In the genomic region with DNA sequence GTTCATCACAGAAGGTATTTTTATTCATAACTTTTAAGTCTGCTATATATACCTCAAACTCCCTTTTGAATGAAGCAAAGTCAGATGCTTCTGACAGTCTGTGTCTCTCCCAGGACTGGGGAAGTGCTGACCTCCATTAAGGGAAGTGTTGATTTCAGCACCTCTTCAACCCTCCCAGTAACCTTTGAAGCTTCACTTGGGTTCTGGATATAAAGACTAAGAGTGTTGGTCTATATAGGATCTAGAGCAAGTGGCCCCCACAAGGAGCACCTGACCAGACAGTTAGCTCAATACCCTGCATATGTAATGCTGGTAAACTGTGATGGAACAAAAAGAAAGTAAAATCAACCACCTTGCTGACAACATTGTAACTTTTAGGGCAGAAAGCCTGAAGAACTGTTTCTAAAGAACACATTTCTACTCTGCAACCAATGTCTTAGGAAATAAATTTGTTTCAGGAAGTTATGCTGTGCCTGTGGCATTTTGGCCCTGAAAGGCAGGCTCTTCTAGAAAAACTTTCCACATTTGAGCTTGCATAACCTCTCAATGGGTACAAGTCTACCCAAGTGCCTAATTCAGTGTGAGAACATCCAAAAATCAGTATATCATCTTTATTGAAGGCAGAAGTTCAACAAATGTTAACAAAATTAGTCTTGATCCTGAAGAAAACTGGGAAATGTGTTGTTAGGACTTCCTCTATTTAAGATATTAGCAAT, we compare ENCODE assay signal across 8 cellular contexts. TPM values are rescaled to one million over a fixed set of nuclear protein-coding genes. Genes with fewer than 3 reads are reported as not detected.
DNase-seq lines count a peak whose midpoint lies in the region; ATAC-seq and TF ChIP-seq lines count a peak whose summit lies in the region.

No MANE protein-coding gene starts in this region.

- peak; percentile 22 for ATAC-seq in CD4-positive, alpha-beta T cell (ENCODE audit: poor library complexity)
- ATAC-seq in HG02642 (IDR thresholded peaks at IDR 0.05; ENCODE audit: poor library complexity, unreplicated experiment) (peak; percentile 13), right cardiac atrium (peak; percentile 37 to 54), WTC11 (no peak)

- no peaks in the 10 kb centered on the region for H4K20me1 ChIP-seq in SU-DHL-6 (ENCODE audit: low read depth, low read length)
- no peaks in the 10 kb centered on the region for H4K20me1 ChIP-seq in smooth muscle cell (ENCODE audit: low read depth)

- no peak for DNase-seq in CD4-positive, alpha-beta T cell
- no peak for DNase-seq in right cardiac atrium
- no peak for DNase-seq in smooth muscle cell (lab: John Stamatoyannopoulos, UW; ENCODE audit: unreplicated experiment)
- DNase-seq in WTC11 (ENCODE audit: low spot score): no peak
- DNase-seq in endothelial cell (ENCODE audit: low spot score): no peak
- DNase-seq in AG08396 (ENCODE audit: low spot score): no peak

- CTCF ChIA-PET in CD4-positive, alpha-beta T cell (lab: Charles Lee): interaction anchor here (1.2 kb wide), 1 partner anchor 32 kb away, joined by 4 read pairs; a partner anchor contains a TSS
- CTCF ChIA-PET in WTC11 (lab: Charles Lee): no interaction called here

- H3F3A ChIP-seq in SU-DHL-6 (ENCODE audit: insufficient read depth) (peaks cover 52% of the 10 kb centered on the region), smooth muscle cell (ENCODE audit: low read depth) (no peaks in the 10 kb centered on the region)

- H3K27me3 ChIP-seq in CD4-positive, alpha-beta T cell (ENCODE audit: control insufficient read depth, insufficient read depth, low read length): no peaks in the 10 kb centered on the region
- H3K27me3 ChIP-seq in SU-DHL-6 (ENCODE audit: low read length): no peaks in the 10 kb centered on the region
- no peaks in the 10 kb centered on the region for H3K27me3 ChIP-seq in right cardiac atrium (ENCODE audit: control insufficient read depth, insufficient read depth)
- H3K27me3 ChIP-seq in smooth muscle cell (ENCODE audit: low read depth): no peaks in the 10 kb centered on the region

- H3K9me2 ChIP-seq in SU-DHL-6 (replicated peaks; ENCODE audit: insufficient read depth, low read length): no peaks in the 10 kb centered on the region

- peak overlapping the region; percentile 90 for H3K4me3 Mint-ChIP-seq in CD4-positive, alpha-beta T cell
- no peak overlapping the region for H3K4me3 Mint-ChIP-seq in WTC11
- H3K4me3 Mint-ChIP-seq in endothelial cell (ENCODE audit: unreplicated experiment): no peak overlapping the region

- POLR2A ChIA-PET in CD4-positive, alpha-beta T cell (lab: Charles Lee): interaction anchor here (0.9 to 1.5 kb wide), 7 partner anchors 9 to 104 kb away, joined by 3 to 6 read pairs (median 5); a partner anchor contains a TSS
- POLR2A ChIA-PET in WTC11 (lab: Charles Lee): no interaction called here

- H2AFZ ChIP-seq in SU-DHL-6 (ENCODE audit: low read depth, low read length, severe bottlenecking): peak overlapping the region; percentile 69
- H2AFZ ChIP-seq in smooth muscle cell (ENCODE audit: low read depth): no peak overlapping the region

- H3K79me2 ChIP-seq in SU-DHL-6 (ENCODE audit: insufficient read depth, low read length): peaks cover 41% of the 10 kb centered on the region
- H3K79me2 ChIP-seq in smooth muscle cell (ENCODE audit: low read depth): no peaks in the 10 kb centered on the region

- H3K36me3 Mint-ChIP-seq in CD4-positive, alpha-beta T cell (ENCODE audit: low read depth): peaks cover 15% of the 10 kb centered on the region
- H3K36me3 Mint-ChIP-seq in WTC11: no peaks in the 10 kb centered on the region
- H3K36me3 Mint-ChIP-seq in endothelial cell (ENCODE audit: low read depth, unreplicated experiment): no peaks in the 10 kb centered on the region

- no peak for TF ChIP-seq CTCF in CD4-positive, alpha-beta T cell (IDR thresholded peaks at IDR 0.05)
- TF ChIP-seq CTCF in SU-DHL-6 (IDR thresholded peaks at IDR 0.05; ENCODE audit: insufficient read depth, low read length, poor library complexity, severe bottlenecking): no peak
- TF ChIP-seq CTCF in smooth muscle cell (IDR thresholded peaks at IDR 0.05; ENCODE audit: borderline replicate concordance, insufficient read depth, poor library complexity, severe bottlenecking): no peak
- TF ChIP-seq CTCF in WTC11 (IDR thresholded peaks at IDR 0.05): no peak
- no peak for TF ChIP-seq CTCF in endothelial cell (IDR thresholded peaks at IDR 0.05; ENCODE audit: unreplicated experiment)

- peak overlapping the region; percentile 78 for H3K27ac ChIP-seq in CD4-positive, alpha-beta T cell (ENCODE audit: low read depth, low read length)
- peak overlapping the region; percentile 87 for H3K27ac ChIP-seq in SU-DHL-6 (ENCODE audit: low read depth, low read length)
- H3K27ac ChIP-seq in right cardiac atrium (ENCODE audit: low read length): no peak overlapping the region
- H3K27ac ChIP-seq in smooth muscle cell (ENCODE audit: low read depth): no peak overlapping the region

- peaks cover 1% of the 10 kb centered on the region for H3K4me1 ChIP-seq in right cardiac atrium (ENCODE audit: control insufficient read depth, insufficient read depth, low read length)
- no peaks in the 10 kb centered on the region for H3K4me1 ChIP-seq in smooth muscle cell (ENCODE audit: low read depth)

- H3K4me2 ChIP-seq in SU-DHL-6 (ENCODE audit: low read depth, low read length, poor library complexity, severe bottlenecking) (peak overlapping the region; percentile 86), smooth muscle cell (no peak overlapping the region)

- H3K4me3 ChIP-seq in SU-DHL-6 (ENCODE audit: insufficient read depth, low read length, poor library complexity, severe bottlenecking) (peak overlapping the region; percentile 8), right cardiac atrium (ENCODE audit: low read length) (no peak overlapping the region), smooth muscle cell (no peak overlapping the region)

- H3K27me3 Mint-ChIP-seq in CD4-positive, alpha-beta T cell: no peaks in the 10 kb centered on the region
- no peaks in the 10 kb centered on the region for H3K27me3 Mint-ChIP-seq in WTC11 (ENCODE audit: low read depth)
- H3K27me3 Mint-ChIP-seq in endothelial cell (ENCODE audit: unreplicated experiment): no peaks in the 10 kb centered on the region

- no peaks in the 10 kb centered on the region for H3K9me3 ChIP-seq in CD4-positive, alpha-beta T cell (ENCODE audit: control insufficient read depth, low read length)
- H3K9me3 ChIP-seq in SU-DHL-6 (ENCODE audit: insufficient read depth, low read length): no peaks in the 10 kb centered on the region
- no peaks in the 10 kb centered on the region for H3K9me3 ChIP-seq in right cardiac atrium (ENCODE audit: control insufficient read depth, low read length)
- H3K9me3 ChIP-seq in smooth muscle cell (replicated peaks; ENCODE audit: low read depth): no peaks in the 10 kb centered on the region

- intact Hi-C loops in CD4-positive, alpha-beta T cell (cut with DNase I, micrococcal nuclease): loop anchor here (5.0 to 10.0 kb wide), 3 partner anchors 60 to 458 kb away; no protein-coding TSS in a partner anchor
- intact Hi-C loops in right cardiac atrium (cut with DNase I): loop anchor here in 1 of 4 donors (5.0 kb wide), 1 partner anchor 710 kb away; a partner anchor contains a TSS

- no peaks in the 10 kb centered on the region for H3K9me3 Mint-ChIP-seq in CD4-positive, alpha-beta T cell
- H3K9me3 Mint-ChIP-seq in WTC11: no peaks in the 10 kb centered on the region
- H3K9me3 Mint-ChIP-seq in endothelial cell (ENCODE audit: unreplicated experiment): no peaks in the 10 kb centered on the region

- no peaks in the 10 kb centered on the region for H3K36me3 ChIP-seq in SU-DHL-6 (ENCODE audit: low read length)
- no peaks in the 10 kb centered on the region for H3K36me3 ChIP-seq in smooth muscle cell (ENCODE audit: low read depth)

- H3K27ac Mint-ChIP-seq in CD4-positive, alpha-beta T cell: peak overlapping the region; percentile 94
- no peak overlapping the region for H3K27ac Mint-ChIP-seq in WTC11
- no peak overlapping the region for H3K27ac Mint-ChIP-seq in endothelial cell (ENCODE audit: unreplicated experiment)

- H3K4me1 Mint-ChIP-seq in CD4-positive, alpha-beta T cell (ENCODE audit: low read depth): peaks cover 71% of the 10 kb centered on the region
- H3K4me1 Mint-ChIP-seq in WTC11 (0 out of 2 replicates have a peak, but pooled peaks cover 2% of the 10 kb centered on the region), endothelial cell (ENCODE audit: unreplicated experiment) (no peaks in the 10 kb centered on the region)

- H3K9ac ChIP-seq in SU-DHL-6 (ENCODE audit: low read length) (peak overlapping the region; percentile 65), smooth muscle cell (ENCODE audit: low read depth) (no peak overlapping the region)

RNA-seq across cellular contexts. Expression of a gene that starts 0.9 kb away (rescaled TPM):
- 10 to 100 TPM; 28.3 to 30.2 TPM for total RNA-seq in CD4-positive, alpha-beta T cell
- 1 to 10 TPM; 1.1 to 1.6 (median 1.4) TPM for total RNA-seq in right cardiac atrium
- 0.48 TPM for polyA plus RNA-seq in right cardiac atrium
- total RNA-seq in smooth muscle cell: not detected in 2 replicates
- not detected in 2 replicates for polyA plus RNA-seq in smooth muscle cell
- total RNA-seq in WTC11 (2021): 0.11 to 0.18 TPM in 2 of 3 replicates, not detected in the other
- 0.87 TPM for total RNA-seq in endothelial cell (ENCODE audit: unreplicated experiment)

RNA-seq across cellular contexts. Expression of a gene that starts 15.0 kb away (rescaled TPM):
- 1 to 10 TPM; 1.2 to 1.5 TPM for total RNA-seq in CD4-positive, alpha-beta T cell
- total RNA-seq in right cardiac atrium (under 1 TPM; 0.15 to 0.89 (median 0.36) TPM), smooth muscle cell (0.13 TPM in 1 of 2 replicates, not detected in the other), WTC11 (2021) (0.17 to 0.30 TPM (median 0.18 TPM) in 3 replicates), endothelial cell (ENCODE audit: unreplicated experiment) (0.49 TPM)
- polyA plus RNA-seq in right cardiac atrium (0.09 TPM), smooth muscle cell (not detected in 2 replicates)

RNA-seq across cellular contexts. Expression of a gene that starts 32.2 kb away (rescaled TPM):
- total RNA-seq in CD4-positive, alpha-beta T cell: 10 to 100 TPM; 44.1 to 48.0 TPM
- total RNA-seq in right cardiac atrium (10 to 100 TPM; 11.0 to 16.7 (median 15.8) TPM), smooth muscle cell (9.4 and 17.3 TPM in 2 replicates), WTC11 (2021) (10.6 to 14.2 TPM (median 13.6 TPM) in 3 replicates), endothelial cell (ENCODE audit: unreplicated experiment) (28.4 TPM)
- polyA plus RNA-seq in right cardiac atrium (8.9 TPM), smooth muscle cell (8.5 and 11.6 TPM in 2 replicates)

RNA-seq across cellular contexts. Expression of a gene that starts 32.7 kb away (rescaled TPM):
- total RNA-seq in CD4-positive, alpha-beta T cell: 1 to 10 TPM; 6.4 to 6.8 TPM
- 1 to 10 TPM; 2.3 to 3.4 (median 2.6) TPM for total RNA-seq in right cardiac atrium
- 0.97 TPM for polyA plus RNA-seq in right cardiac atrium
- total RNA-seq in smooth muscle cell: 5.6 and 11.0 TPM in 2 replicates
- polyA plus RNA-seq in smooth muscle cell: 5.9 and 6.6 TPM in 2 replicates
- total RNA-seq in WTC11 (2021): 9.4 to 11.1 TPM (median 9.5 TPM) in 3 replicates
- total RNA-seq in endothelial cell (ENCODE audit: unreplicated experiment): 11.8 TPM

RNA-seq across cellular contexts. Expression of a gene that starts 56.7 kb away (rescaled TPM):
- total RNA-seq in CD4-positive, alpha-beta T cell: 100 to 1,000 TPM; 245 to 251 TPM
- total RNA-seq in right cardiac atrium (10 to 100 TPM; 56.1 to 98.7 (median 62.8) TPM), smooth muscle cell (34.2 TPM in 2 replicates), WTC11 (2021) (52.2 to 56.9 TPM (median 53.9 TPM) in 3 replicates), endothelial cell (ENCODE audit: unreplicated experiment) (56.6 TPM)
- polyA plus RNA-seq in right cardiac atrium (14.4 TPM), smooth muscle cell (11.4 and 12.0 TPM in 2 replicates)

Comparison
In these comparisons a context has a peak if more than half of its experiments do, and no peak if none do; other contexts are left out.
1. H3K27ac ChIP-seq: peak in CD4-positive, alpha-beta T cell (single experiment) and SU-DHL-6 (single experiment); none in right cardiac atrium (single experiment) and smooth muscle cell (single experiment).
2. RNA of a gene that starts 0.9 kb away (total RNA-seq): 28.3 to 30.2 TPM in CD4-positive, alpha-beta T cell; 1.1 to 1.6 TPM in right cardiac atrium, 0.87 TPM in endothelial cell (single experiment), 0.11 to 0.18 TPM in WTC11 and not detected in smooth muscle cell; every median in the first group is over 10 times any median in the second.